ENCODE assay signal across 8 cellular contexts in genomic region chr6:21664263-21665081, GRCh38.
DNase-seq lines count a peak whose midpoint lies in the region; ATAC-seq and TF ChIP-seq lines count a peak whose summit lies in the region.

No MANE protein-coding gene starts in this region.

- H3K27me3 ChIP-seq in ascending aorta = no peaks in the 10 kb centered on the region

- peaks cover 82% of the 10 kb centered on the region for H3K27me3 Mint-ChIP-seq in stimulated activated naive CD8-positive, alpha-beta T cell treated with anti-CD3 and anti-CD28 coated beads, Interleukin-15, amount 100 ng/mL, for 72 hours

- peak overlapping the region; percentile 66 to 76 for H3K4me3 ChIP-seq in ascending aorta

- ATAC-seq in stimulated activated naive CD8-positive, alpha-beta T cell treated with anti-CD3 and anti-CD28 coated beads, Interleukin-15, amount 100 ng/mL, for 72 hours = peak; percentile 68
- ATAC-seq in HG02870 (IDR thresholded peaks at IDR 0.05; ENCODE audit: unreplicated experiment) = no peak

- H3K36me3 ChIP-seq in ascending aorta = no peaks in the 10 kb centered on the region

- no peaks in the 10 kb centered on the region for H3K9me3 ChIP-seq in ascending aorta

- peak overlapping the region; percentile 52 to 66 for H3K27ac ChIP-seq in ascending aorta

- peaks cover 34% of the 10 kb centered on the region for H3K4me1 Mint-ChIP-seq in stimulated activated naive CD8-positive, alpha-beta T cell treated with anti-CD3 and anti-CD28 coated beads, Interleukin-15, amount 100 ng/mL, for 72 hours

- H3K9me3 Mint-ChIP-seq in stimulated activated naive CD8-positive, alpha-beta T cell treated with anti-CD3 and anti-CD28 coated beads, Interleukin-15, amount 100 ng/mL, for 72 hours = no peaks in the 10 kb centered on the region

- H3K27ac Mint-ChIP-seq in stimulated activated naive CD8-positive, alpha-beta T cell treated with anti-CD3 and anti-CD28 coated beads, Interleukin-15, amount 100 ng/mL, for 72 hours = no peak overlapping the region

- peak; percentile 3 for DNase-seq in stimulated activated CD4-positive, alpha-beta T cell treated with anti-CD3 and anti-CD28 coated beads, Interleukin-2, amount 100 ng/mL, for 4 hours (ENCODE audit: low read depth)
- DNase-seq in stimulated activated CD4-positive, alpha-beta T cell treated with anti-CD3 and anti-CD28 coated beads, Interleukin-4, amount 100 ng/mL, for 4 hours = no peak
- DNase-seq in ascending aorta (ENCODE audit: low spot score in 2 of 2) (no peak), islet precursor cell (peak; percentile 84), occipital lobe (lab: John Stamatoyannopoulos, UW) (no peak), GM19238 (ENCODE audit: insufficient read length, low spot score) (no peak)
- DNase-seq in stimulated activated naive CD8-positive, alpha-beta T cell treated with anti-CD3 and anti-CD28 coated beads, Interleukin-15, amount 100 ng/mL, for 72 hours = peak; percentile 21 to 32

- peaks cover 0 to 10% of the 10 kb centered on the region in 2 donors for H3K4me1 ChIP-seq in ascending aorta

- peak in 1 of 3 experiments; percentile 10 for TF ChIP-seq CTCF in ascending aorta (IDR thresholded peaks at IDR 0.05)

- intact Hi-C loops in ascending aorta (cut with DNase I) = loop anchor here (5.0 to 10.0 kb wide), 2 partner anchors 32 to 1220 kb away; no protein-coding TSS in a partner anchor

- H3K4me3 Mint-ChIP-seq in stimulated activated naive CD8-positive, alpha-beta T cell treated with anti-CD3 and anti-CD28 coated beads, Interleukin-15, amount 100 ng/mL, for 72 hours = peak overlapping the region; percentile 67 to 84

Comparison
In these comparisons a context has a peak if more than half of its experiments do, and no peak if none do; other contexts are left out.
1. DNase-seq: peak in stimulated activated CD4-positive, alpha-beta T cell treated with anti-CD3 and anti-CD28 coated beads, Interleukin-2, amount 100 ng/mL, for 4 hours (single experiment), islet precursor cell (single experiment) and stimulated activated naive CD8-positive, alpha-beta T cell treated with anti-CD3 and anti-CD28 coated beads, Interleukin-15, amount 100 ng/mL, for 72 hours (2 of 2); none in stimulated activated CD4-positive, alpha-beta T cell treated with anti-CD3 and anti-CD28 coated beads, Interleukin-4, amount 100 ng/mL, for 4 hours (0 of 2), ascending aorta (0 of 2), occipital lobe (single experiment) and GM19238 (single experiment).